ENCODE assay signal across 15 cellular contexts in the genomic region with DNA sequence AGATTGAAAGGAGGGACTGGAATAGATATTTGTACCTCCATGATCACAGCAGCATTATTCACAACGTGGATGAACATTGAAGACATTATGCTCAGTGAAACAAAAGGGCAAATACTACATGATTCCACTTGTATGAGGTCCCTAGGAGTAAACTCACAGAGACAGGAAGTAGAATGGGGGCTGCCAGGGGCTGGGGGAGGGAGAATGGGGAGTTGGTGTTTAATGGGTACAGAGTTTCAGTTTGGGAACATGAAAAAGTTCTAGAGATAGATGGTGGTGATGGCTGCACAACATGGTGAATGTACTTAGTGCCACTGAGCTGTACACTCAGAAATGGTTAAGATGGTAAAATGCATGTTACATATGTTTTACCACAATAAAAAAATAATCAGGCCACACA.
DNase-seq lines count a peak whose midpoint lies in the region; ATAC-seq lines count a peak whose summit lies in the region.
"Had no signal": no experiment of that assay in that cellular context is flagged by ENCODE, and none has a peak within 500 bp of the region (broad histone marks: within the 10 kb centered on the region; RNA-seq: fewer than 3 reads in every experiment).

No MANE protein-coding gene starts in this region.

- peak; percentile 48 for DNase-seq in NCI-H1105 treated with DMSO at 0.1 percent for 48 hours (lab: John Stamatoyannopoulos, UW)
- DNase-seq in NCI-H1105 (lab: John Stamatoyannopoulos, UW): no peak
- no peak for DNase-seq in stimulated activated effector memory CD8-positive, alpha-beta T cell treated with anti-CD3 and anti-CD28 coated beads, Interleukin-12 subunit alpha, Interleukin-12 subunit beta, amount 100 ng/mL, for 72 hours (ENCODE audit: low spot score in 2 of 2)
- DNase-seq in NCI-H2227 treated with DMSO at 0.1 percent for 48 hours (lab: John Stamatoyannopoulos, UW): no peak
- no peak for DNase-seq in NCI-H774 (lab: John Stamatoyannopoulos, UW)
- no peak for DNase-seq in NCI-H82 treated with DMSO at 0.1 percent for 48 hours (lab: John Stamatoyannopoulos, UW; ENCODE audit: unreplicated experiment)
- DNase-seq: 8988T; activated CD4-positive, CD25-positive, alpha-beta regulatory T cell; activated CD8-positive, alpha-beta memory T cell treated with anti-CD3 and anti-CD28 coated beads, Interleukin-2, amount 50 U/mL, for 4 hours; activated naive CD4-positive, alpha-beta T cell treated with anti-CD3 and anti-CD28 coated beads, Interleukin-2, amount 10 ng/mL, durations not matched to agents 7 days and 5 days; brain microvascular endothelial cell; T-helper 1 cell had no signal

- no peaks in the 10 kb centered on the region for H3K36me3 Mint-ChIP-seq in activated naive CD8-positive, alpha-beta T cell
- no peaks in the 10 kb centered on the region for H3K36me3 Mint-ChIP-seq in stimulated activated effector memory CD8-positive, alpha-beta T cell treated with anti-CD3 and anti-CD28 coated beads, Interleukin-12 subunit alpha, Interleukin-12 subunit beta, amount 100 ng/mL, for 72 hours
- H3K36me3 Mint-ChIP-seq: activated naive CD4-positive, alpha-beta T cell treated with anti-CD3 and anti-CD28 coated beads, Interleukin-2, amount 10 ng/mL, durations not matched to agents 7 days and 5 days; CD4-positive, CD25-positive, alpha-beta regulatory T cell had no signal

- H3K9me3 Mint-ChIP-seq in activated naive CD8-positive, alpha-beta T cell (ENCODE audit: low read depth): no peaks in the 10 kb centered on the region
- no peaks in the 10 kb centered on the region for H3K9me3 Mint-ChIP-seq in stimulated activated effector memory CD8-positive, alpha-beta T cell treated with anti-CD3 and anti-CD28 coated beads, Interleukin-12 subunit alpha, Interleukin-12 subunit beta, amount 100 ng/mL, for 72 hours
- H3K9me3 Mint-ChIP-seq: activated naive CD4-positive, alpha-beta T cell treated with anti-CD3 and anti-CD28 coated beads, Interleukin-2, amount 10 ng/mL, durations not matched to agents 7 days and 5 days; CD4-positive, CD25-positive, alpha-beta regulatory T cell had no signal

- H3K4me1 Mint-ChIP-seq in activated naive CD8-positive, alpha-beta T cell (ENCODE audit: low read depth): peaks cover 15% of the 10 kb centered on the region
- peaks cover 13% of the 10 kb centered on the region for H3K4me1 Mint-ChIP-seq in stimulated activated effector memory CD8-positive, alpha-beta T cell treated with anti-CD3 and anti-CD28 coated beads, Interleukin-12 subunit alpha, Interleukin-12 subunit beta, amount 100 ng/mL, for 72 hours

- ATAC-seq in HG02759 (IDR thresholded peaks at IDR 0.05; ENCODE audit: unreplicated experiment): peak; percentile 15
- no peak for ATAC-seq in stimulated activated effector memory CD8-positive, alpha-beta T cell treated with anti-CD3 and anti-CD28 coated beads, Interleukin-12 subunit alpha, Interleukin-12 subunit beta, amount 100 ng/mL, for 72 hours

- H3K27ac Mint-ChIP-seq in activated naive CD8-positive, alpha-beta T cell: peak overlapping the region; percentile 24
- peak overlapping the region; percentile 41 for H3K27ac Mint-ChIP-seq in stimulated activated effector memory CD8-positive, alpha-beta T cell treated with anti-CD3 and anti-CD28 coated beads, Interleukin-12 subunit alpha, Interleukin-12 subunit beta, amount 100 ng/mL, for 72 hours
- H3K27ac Mint-ChIP-seq: activated naive CD4-positive, alpha-beta T cell treated with anti-CD3 and anti-CD28 coated beads, Interleukin-2, amount 10 ng/mL, durations not matched to agents 7 days and 5 days had no signal

- no peak overlapping the region for H3K4me3 Mint-ChIP-seq in activated naive CD8-positive, alpha-beta T cell
- H3K4me3 Mint-ChIP-seq in stimulated activated effector memory CD8-positive, alpha-beta T cell treated with anti-CD3 and anti-CD28 coated beads, Interleukin-12 subunit alpha, Interleukin-12 subunit beta, amount 100 ng/mL, for 72 hours: no peak overlapping the region
- H3K4me3 Mint-ChIP-seq: activated naive CD4-positive, alpha-beta T cell treated with anti-CD3 and anti-CD28 coated beads, Interleukin-2, amount 10 ng/mL, durations not matched to agents 7 days and 5 days; CD4-positive, CD25-positive, alpha-beta regulatory T cell had no signal

- H3K27me3 Mint-ChIP-seq in activated naive CD8-positive, alpha-beta T cell: no peaks in the 10 kb centered on the region
